1 cellular context compared by ENCODE assay signal in genomic region chr22:19879248-19879575, GRCh38.
TF ChIP-seq lines count a peak whose summit lies in the region.

No MANE protein-coding gene starts in this region.

TF ChIP-seq in endothelial cell of umbilical vein, 7 proteins besides CTCF, POLR2A, EP300 and RAD21:
- no peak for TF ChIP-seq POLR2AphosphoS5 (IDR thresholded peaks at IDR 0.05; ENCODE audit: insufficient read depth, low read depth, low read length)
- TF ChIP-seq MAX (IDR thresholded peaks at IDR 0.05; ENCODE audit: insufficient read depth, insufficient read length): no peak
- TF ChIP-seq EZH2 (IDR thresholded peaks at IDR 0.05; ENCODE audit: borderline replicate concordance, low read depth, low read length, severe bottlenecking): no peak
